Comparison of ENCODE assay signal across 1 cellular context in the genomic region with DNA sequence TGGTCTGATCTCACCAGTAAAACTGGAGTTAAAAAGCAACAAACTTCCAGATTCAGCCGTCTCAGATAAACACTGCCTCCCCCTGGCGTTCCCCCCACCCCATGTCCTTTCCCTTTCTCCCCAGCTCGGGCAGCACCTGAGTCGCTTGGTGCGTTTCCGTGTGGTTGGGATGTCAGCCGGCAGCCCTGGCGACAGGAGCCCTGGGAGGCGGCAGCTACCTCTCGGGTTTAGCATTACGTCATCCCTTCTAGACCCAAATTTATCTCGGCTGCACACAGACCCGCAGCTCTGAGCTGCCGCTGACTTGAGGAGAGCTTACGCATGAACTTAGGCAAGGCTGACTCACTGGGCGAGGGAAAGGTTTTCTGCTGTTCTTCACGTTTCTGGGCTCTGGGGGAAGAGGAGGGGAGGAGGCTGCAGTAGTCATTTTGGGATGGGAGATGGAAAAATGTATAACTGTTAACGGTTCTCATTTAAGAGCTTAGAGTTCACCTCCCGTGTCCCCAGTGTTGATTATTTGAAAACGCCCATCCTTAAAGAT.
TF ChIP-seq lines count a peak whose summit lies in the region.

No MANE protein-coding gene starts in this region.

TF ChIP-seq in SK-N-SH, 30 proteins besides CTCF, POLR2A, EP300 and RAD21 (continued from another document):
- TF ChIP-seq, protein P1, sequence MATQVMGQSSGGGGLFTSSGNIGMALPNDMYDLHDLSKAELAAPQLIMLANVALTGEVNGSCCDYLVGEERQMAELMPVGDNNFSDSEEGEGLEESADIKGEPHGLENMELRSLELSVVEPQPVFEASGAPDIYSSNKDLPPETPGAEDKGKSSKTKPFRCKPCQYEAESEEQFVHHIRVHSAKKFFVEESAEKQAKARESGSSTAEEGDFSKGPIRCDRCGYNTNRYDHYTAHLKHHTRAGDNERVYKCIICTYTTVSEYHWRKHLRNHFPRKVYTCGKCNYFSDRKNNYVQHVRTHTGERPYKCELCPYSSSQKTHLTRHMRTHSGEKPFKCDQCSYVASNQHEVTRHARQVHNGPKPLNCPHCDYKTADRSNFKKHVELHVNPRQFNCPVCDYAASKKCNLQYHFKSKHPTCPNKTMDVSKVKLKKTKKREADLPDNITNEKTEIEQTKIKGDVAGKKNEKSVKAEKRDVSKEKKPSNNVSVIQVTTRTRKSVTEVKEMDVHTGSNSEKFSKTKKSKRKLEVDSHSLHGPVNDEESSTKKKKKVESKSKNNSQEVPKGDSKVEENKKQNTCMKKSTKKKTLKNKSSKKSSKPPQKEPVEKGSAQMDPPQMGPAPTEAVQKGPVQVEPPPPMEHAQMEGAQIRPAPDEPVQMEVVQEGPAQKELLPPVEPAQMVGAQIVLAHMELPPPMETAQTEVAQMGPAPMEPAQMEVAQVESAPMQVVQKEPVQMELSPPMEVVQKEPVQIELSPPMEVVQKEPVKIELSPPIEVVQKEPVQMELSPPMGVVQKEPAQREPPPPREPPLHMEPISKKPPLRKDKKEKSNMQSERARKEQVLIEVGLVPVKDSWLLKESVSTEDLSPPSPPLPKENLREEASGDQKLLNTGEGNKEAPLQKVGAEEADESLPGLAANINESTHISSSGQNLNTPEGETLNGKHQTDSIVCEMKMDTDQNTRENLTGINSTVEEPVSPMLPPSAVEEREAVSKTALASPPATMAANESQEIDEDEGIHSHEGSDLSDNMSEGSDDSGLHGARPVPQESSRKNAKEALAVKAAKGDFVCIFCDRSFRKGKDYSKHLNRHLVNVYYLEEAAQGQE (IDR thresholded peaks at IDR 0.05; ENCODE audit: low read depth, low read length): no peak
- no peak for TF ChIP-seq NRF1 (IDR thresholded peaks at IDR 0.05; ENCODE audit: low read depth, low read length)
- TF ChIP-seq RXRA (IDR thresholded peaks at IDR 0.05; ENCODE audit: borderline replicate concordance, low read depth): no peak
- TF ChIP-seq PBX3 (IDR thresholded peaks at IDR 0.05): peak; percentile 11; the same call in 1 of the 2 replicates
- TF ChIP-seq ZBTB33 (IDR thresholded peaks at IDR 0.05; ENCODE audit: borderline replicate concordance, low read depth): no peak
- no peak for TF ChIP-seq EZH2phosphoT487 (IDR thresholded peaks at IDR 0.05; ENCODE audit: borderline replicate concordance, low read depth)
- TF ChIP-seq MXI1 (IDR thresholded peaks at IDR 0.05; ENCODE audit: low read depth, low read length): no peak
- no peak for TF ChIP-seq SIN3A (IDR thresholded peaks at IDR 0.05; ENCODE audit: borderline replicate concordance, low read depth, low read length)
- no peak for TF ChIP-seq GABPA (IDR thresholded peaks at IDR 0.05; ENCODE audit: low read depth)
- no peak for TF ChIP-seq RFX5 (IDR thresholded peaks at IDR 0.05; ENCODE audit: low read length)
- TF ChIP-seq GATA2 (CRISPR knock-in tag; IDR thresholded peaks at IDR 0.05): no peak
- no peak for TF ChIP-seq NFIC (IDR thresholded peaks at IDR 0.05; ENCODE audit: borderline replicate concordance)
- TF ChIP-seq TCF12 (IDR thresholded peaks at IDR 0.05): no peak; the same call in 1 of the 2 replicates
- TF ChIP-seq FOXJ3 (CRISPR knock-in tag; IDR thresholded peaks at IDR 0.05): no peak
